ENCODE assay signal across 21 cellular contexts in genomic region chr3:123296261-123296660, GRCh38.
DNase-seq lines count a peak whose midpoint lies in the region; ATAC-seq, FAIRE-seq and TF ChIP-seq lines count a peak whose summit lies in the region.
"Had no signal": no experiment of that assay in that cellular context is flagged by ENCODE, and none has a peak within 500 bp of the region (broad histone marks: within the 10 kb centered on the region; RNA-seq: fewer than 3 reads in every experiment).

No MANE protein-coding gene starts in this region.

- H3K9me3 ChIP-seq in sigmoid colon: no peaks in the 10 kb centered on the region
- no peaks in the 10 kb centered on the region for H3K9me3 ChIP-seq in small intestine (ENCODE audit: control insufficient read depth, low read depth)
- H3K9me3 ChIP-seq: BLaER1 had no signal

- H3K4me3 ChIP-seq in sigmoid colon (no peak overlapping the region), small intestine (ENCODE audit: low read depth in 1 of 2, low read length in 2 of 2) (no peak overlapping the region)
- H3K4me3 ChIP-seq: BLaER1, GM12878, GM23338 had no signal

- 89 to 91% methylated on average over 7 of the region's 7 CpGs for WGBS in sigmoid colon, 2 donors
- 73 to 86% (median 74%) methylated on average over 7 of the region's 7 CpGs for WGBS in small intestine, 3 donors

- H3K4me1 ChIP-seq in sigmoid colon (no peaks in the 10 kb centered on the region), small intestine (ENCODE audit: control insufficient read depth in 2 of 2, insufficient read depth in 1 of 2, low read depth in 1 of 2, low read length in 1 of 2) (no peaks in the 10 kb centered on the region)

- no peak for ATAC-seq in HG03460 (IDR thresholded peaks at IDR 0.05; ENCODE audit: unreplicated experiment)
- ATAC-seq in GM18519 (IDR thresholded peaks at IDR 0.05; ENCODE audit: low FRiP score, unreplicated experiment): no peak
- ATAC-seq: GM12878, GM23338 had no signal

- TF ChIP-seq CTCF in sigmoid colon (IDR thresholded peaks at IDR 0.05): no peak

- DNase-seq in activated effector memory CD4-positive, alpha-beta T cell treated with anti-CD3 and anti-CD28 coated beads, Interleukin-2, amount 50 U/mL, for 16 hours: peak; percentile 50
- DNase-seq in activated effector memory CD4-positive, alpha-beta T cell treated with Interleukin-2 at 50 U/mL for 16 hours: no peak
- DNase-seq in mesenteric fat pad (ENCODE audit: low spot score): peak; percentile 37
- DNase-seq in sigmoid colon: peak; percentile 44
- no peak for DNase-seq in small intestine
- DNase-seq: CD4-positive, alpha-beta T cell; CD8-positive, alpha-beta memory T cell; DMS 273 treated with DMSO at 0.1 percent for 48 hours; DMS79; EL; GDM1; H9 had no signal

- TF ChIP-seq POLR2A in sigmoid colon (IDR thresholded peaks at IDR 0.05): no peak

- H3K27ac ChIP-seq in sigmoid colon: no peak overlapping the region
- H3K27ac ChIP-seq in small intestine (ENCODE audit: low read depth in 1 of 2, low read length in 1 of 2): no peak overlapping the region
- H3K27ac ChIP-seq: 22Rv1, BLaER1, C4-2B had no signal

- no peak for TF ChIP-seq EP300 in sigmoid colon (IDR thresholded peaks at IDR 0.05)

- intact Hi-C loops in sigmoid colon (cut with DNase I): no loop called here

- H3K36me3 ChIP-seq in sigmoid colon: peaks cover 13 to 98% (median 34%) of the 10 kb centered on the region in 4 donors
- H3K36me3 ChIP-seq in small intestine (ENCODE audit: control insufficient read depth in 2 of 2, insufficient read depth in 2 of 2, low read length in 2 of 2): no peaks in the 10 kb centered on the region
- H3K36me3 ChIP-seq: BLaER1 had no signal

- H3K27me3 ChIP-seq in sigmoid colon: no peaks in the 10 kb centered on the region
- no peaks in the 10 kb centered on the region for H3K27me3 ChIP-seq in small intestine (ENCODE audit: control insufficient read depth in 2 of 2, insufficient read depth in 2 of 2, low read length in 2 of 2)
- H3K27me3 ChIP-seq: BLaER1 had no signal

- FAIRE-seq in small intestine (lab: Jason Lieb, UNC): no peak
- FAIRE-seq: A204.1, D721Med, GM12878 had no signal

Comparison
In these comparisons a context has a peak if more than half of its experiments do, and no peak if none do; other contexts are left out.
1. DNase-seq: peak in activated effector memory CD4-positive, alpha-beta T cell treated with anti-CD3 and anti-CD28 coated beads, Interleukin-2, amount 50 U/mL, for 16 hours (single experiment), mesenteric fat pad (single experiment) and sigmoid colon (single experiment); none in activated effector memory CD4-positive, alpha-beta T cell treated with Interleukin-2 at 50 U/mL for 16 hours (single experiment) and small intestine (single experiment).